In genomic region chr1:6445062-6445763, GRCh38 we compare ENCODE assay signal across 7 cellular contexts. TPM values are rescaled to one million over a fixed set of nuclear protein-coding genes. Genes with fewer than 3 reads are reported as not detected.
DNase-seq lines count a peak whose midpoint lies in the region; ATAC-seq and TF ChIP-seq lines count a peak whose summit lies in the region.

No MANE protein-coding gene starts in this region.

- no peak overlapping the region for H3K4me3 ChIP-seq in GM12875 (ENCODE audit: low read depth, low read length)
- H3K4me3 ChIP-seq in Peyer's patch, result no peak overlapping the region

- no peaks in the 10 kb centered on the region for H3K36me3 Mint-ChIP-seq in nephron progenitor cell (ENCODE audit: low read depth)

- H3K27ac ChIP-seq in Peyer's patch, result no peak overlapping the region

- no peaks in the 10 kb centered on the region for H3K9me3 ChIP-seq in Peyer's patch

- ATAC-seq in HG02678 (IDR thresholded peaks at IDR 0.05; ENCODE audit: unreplicated experiment), result no peak

- H3K4me3 Mint-ChIP-seq in nephron progenitor cell, result peak overlapping the region; percentile 13

- TF ChIP-seq CTCF in GM12875 (IDR thresholded peaks at IDR 0.05; ENCODE audit: borderline replicate concordance, insufficient read depth, low read depth, low read length), result peak; percentile 56; the same call in 1 of the 2 replicates
- TF ChIP-seq CTCF in Peyer's patch (IDR thresholded peaks at IDR 0.05), result peak in 5 of 6 experiments; percentile 15 to 80 (median 70)
- TF ChIP-seq CTCF in nephron progenitor cell (IDR thresholded peaks at IDR 0.05), result peak; percentile 56

- H3K36me3 ChIP-seq in Peyer's patch, result no peaks in the 10 kb centered on the region

- H3K27ac Mint-ChIP-seq in nephron progenitor cell, result no peak overlapping the region

- no peak for TF ChIP-seq POLR2A in Peyer's patch (IDR thresholded peaks at IDR 0.05)

- no peaks in the 10 kb centered on the region for H3K9me3 Mint-ChIP-seq in nephron progenitor cell

- peaks cover 0 to 21% of the 10 kb centered on the region in 2 donors for H3K27me3 ChIP-seq in Peyer's patch

- H3K4me1 Mint-ChIP-seq in nephron progenitor cell, result peaks cover 33% of the 10 kb centered on the region

- DNase-seq in Peyer's patch (peak in 2 of 3 donors; percentile 78 to 81), cerebellar cortex (ENCODE audit: low spot score) (peak; percentile 77), nephron progenitor cell (no peak), putamen (ENCODE audit: low spot score) (no peak), GM19240 (ENCODE audit: insufficient read length, low spot score) (no peak)

- peaks cover 0 to 50% (median 16%) of the 10 kb centered on the region in 4 donors for H3K4me1 ChIP-seq in Peyer's patch

- H3K27me3 Mint-ChIP-seq in nephron progenitor cell (ENCODE audit: low read depth, poor library complexity), result peaks cover 65% of the 10 kb centered on the region

RNA-seq across cellular contexts. Expression of gene ESPN, which starts 20.6 kb away (rescaled TPM):
- 100 to 1,000 TPM in 3 of 4 donors, 10 to 100 TPM in 1; 17.3 to 390 (median 306) TPM for total RNA-seq in Peyer's patch

RNA-seq across cellular contexts. Expression of gene TNFRSF25, which starts 20.8 kb away (rescaled TPM):
- total RNA-seq in Peyer's patch, result 10 to 100 TPM; 31.0 to 88.4 (median 61.5) TPM

RNA-seq across cellular contexts. Expression of gene HES2, which starts 25.5 kb away (rescaled TPM):
- total RNA-seq in Peyer's patch, result 10 to 100 TPM in 1 of 4 donors, 1 to 10 TPM in 3; 2.5 to 15.9 (median 5.2) TPM

RNA-seq across cellular contexts. Expression of gene PLEKHG5, which starts 46.3 kb away (rescaled TPM):
- total RNA-seq in Peyer's patch, result 10 to 100 TPM; 17.7 to 56.9 (median 45.4) TPM

RNA-seq across cellular contexts. Expression of gene ACOT7, which starts 51.6 kb away (rescaled TPM):
- total RNA-seq in Peyer's patch, result 10 to 100 TPM; 38.4 to 93.2 (median 67.1) TPM

Comparison
In these comparisons a context has a peak if more than half of its experiments do, and no peak if none do; other contexts are left out.
1. DNase-seq: peak in Peyer's patch (2 of 3) and cerebellar cortex (single experiment); none in nephron progenitor cell (single experiment), putamen (single experiment) and GM19240 (single experiment).
2. Peak in every context shown above with its lines, with median percentiles within 50 percentile points of each other: CTCF ChIP-seq.